In the genomic region with DNA sequence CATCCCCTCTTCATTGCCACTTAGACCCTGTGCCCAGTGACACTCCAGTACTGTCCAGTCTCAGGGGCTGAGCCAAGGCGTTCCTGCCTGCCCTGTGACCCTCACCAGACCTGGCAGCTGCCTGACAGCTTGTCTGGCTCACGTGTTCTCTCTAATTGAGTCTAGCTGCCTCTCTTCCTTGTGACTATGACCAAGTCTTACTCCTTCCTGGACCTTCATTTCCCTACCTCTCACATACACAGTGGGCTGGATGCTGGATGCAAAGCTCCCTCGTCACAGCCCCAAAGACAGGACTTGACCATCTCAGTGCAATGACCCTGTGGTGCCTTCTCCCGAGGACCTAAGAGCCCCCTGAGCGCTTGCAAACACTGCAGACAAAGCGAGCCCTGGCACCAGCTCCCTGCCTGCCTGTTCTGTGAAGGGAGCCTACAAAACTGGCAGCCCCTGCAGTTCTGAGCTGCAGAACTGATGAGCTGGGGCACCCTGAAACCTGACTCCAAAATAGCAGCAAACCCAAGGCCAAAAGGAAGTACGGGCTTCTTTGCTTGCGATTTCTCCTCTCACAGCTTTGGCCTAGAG, we compare ENCODE assay signal across 8 cellular contexts. TPM values are rescaled to one million over a fixed set of nuclear protein-coding genes. Genes with fewer than 3 reads are reported as not detected.
A peak's percentile ranks its signal among the peaks of the same experiment; 100 is the strongest.
DNase-seq lines count a peak whose midpoint lies in the region; ATAC-seq and TF ChIP-seq lines count a peak whose summit lies in the region.

No MANE protein-coding gene starts in this region.

- peaks cover 57% of the 10 kb centered on the region for H3K4me1 Mint-ChIP-seq in memory B cell

- H3K27ac Mint-ChIP-seq in memory B cell: peak overlapping the region; percentile 91

- H3K27me3 ChIP-seq in A673 (replicated peaks; ENCODE audit: insufficient read depth, low read depth, low read length, poor library complexity) (no peaks in the 10 kb centered on the region), HUES64 (ENCODE audit: insufficient read depth, low read length) (0 out of 2 replicates have a peak, but pooled peaks cover 8% of the 10 kb centered on the region), breast epithelium (no peaks in the 10 kb centered on the region), uterus (no peaks in the 10 kb centered on the region)

- CTCF ChIA-PET in A673 (lab: Charles Lee): no interaction called here

- peaks cover 6% of the 10 kb centered on the region for H3K36me3 Mint-ChIP-seq in memory B cell

- WGBS in HUES64: 79% methylated on average over 8 of the region's 8 CpGs

- TF ChIP-seq CTCF in A673 (conservative IDR thresholded peaks at IDR 0.05; ENCODE audit: low read depth, low read length) (no peak), breast epithelium (IDR thresholded peaks at IDR 0.05) (no peak), uterus (IDR thresholded peaks at IDR 0.05) (no peak)

- H3K4me1 ChIP-seq in A673 (ENCODE audit: insufficient read depth, low read length, poor library complexity, severe bottlenecking) (peaks cover 17% of the 10 kb centered on the region), HUES64 (ENCODE audit: insufficient read depth, low read length) (peaks cover 20% of the 10 kb centered on the region), breast epithelium (peaks cover 19 to 45% of the 10 kb centered on the region in 2 donors), uterus (peaks cover 14 to 44% of the 10 kb centered on the region in 2 donors)

- ATAC-seq in memory B cell (ENCODE audit: low read depth): no peak

- H3K9me3 ChIP-seq in A673 (ENCODE audit: low read depth, low read length, poor library complexity, severe bottlenecking) (no peaks in the 10 kb centered on the region), HUES64 (ENCODE audit: insufficient read depth, low read depth, low read length) (no peaks in the 10 kb centered on the region), breast epithelium (no peaks in the 10 kb centered on the region), uterus (no peaks in the 10 kb centered on the region)

- no peaks in the 10 kb centered on the region for H3K9me3 Mint-ChIP-seq in memory B cell

- no peaks in the 10 kb centered on the region for H3K27me3 Mint-ChIP-seq in memory B cell

- H3K36me3 ChIP-seq in A673 (ENCODE audit: insufficient read depth, low read length, poor library complexity, severe bottlenecking) (no peaks in the 10 kb centered on the region), HUES64 (ENCODE audit: insufficient read depth, low read length) (peaks cover 15% of the 10 kb centered on the region; the same call in 1 of the 2 replicates), breast epithelium (no peaks in the 10 kb centered on the region), uterus (no peaks in the 10 kb centered on the region)

- H3K4me3 Mint-ChIP-seq in memory B cell: peak overlapping the region; percentile 92

- H3K4me3 ChIP-seq in A673 (ENCODE audit: low read depth, low read length, poor library complexity, severe bottlenecking): peak overlapping the region; percentile 72
- peak overlapping the region; percentile 83 for H3K4me3 ChIP-seq in HUES64 (ENCODE audit: low read length)
- peak overlapping the region; percentile 72 to 94 (median 73) for H3K4me3 ChIP-seq in breast epithelium
- peak overlapping the region; percentile 51 to 95 for H3K4me3 ChIP-seq in uterus

- POLR2A ChIA-PET in A673 (lab: Charles Lee; ENCODE audit: low non-redundant PET): interaction anchor here (0.6 kb wide), 1 partner anchor 10 kb away, joined by 5 read pairs; no protein-coding TSS in a partner anchor

- intact Hi-C loops in A673 (cut with micrococcal nuclease; ENCODE audit: unreplicated experiment) (no loop called here), breast epithelium (cut with DNase I; ENCODE audit: low total_unique reads) (no loop called here), uterus (cut with DNase I; ENCODE audit: low total_unique reads) (no loop called here)

- TF ChIP-seq POLR2A in breast epithelium (IDR thresholded peaks at IDR 0.05) (no peak), uterus (IDR thresholded peaks at IDR 0.05) (no peak)

- H3K27ac ChIP-seq in A673 (ENCODE audit: low read depth, low read length, poor library complexity, severe bottlenecking): no peak overlapping the region
- no peak overlapping the region for H3K27ac ChIP-seq in HUES64 (ENCODE audit: low read depth, low read length)
- H3K27ac ChIP-seq in breast epithelium: peak overlapping the region; percentile 16 to 84
- H3K27ac ChIP-seq in uterus: peak overlapping the region; percentile 80 to 88

- DNase-seq in A673 (ENCODE audit: low spot score): no peak
- no peak for DNase-seq in breast epithelium (ENCODE audit: low spot score in 2 of 2)
- DNase-seq in memory B cell (ENCODE audit: low spot score in 2 of 2): no peak
- DNase-seq in uterus: no peak
- DNase-seq in NCI-H2171 (lab: John Stamatoyannopoulos, UW): no peak
- DNase-seq in NCI-H2227 treated with DMSO at 0.1 percent for 48 hours (lab: John Stamatoyannopoulos, UW): no peak
- no peak for DNase-seq in NCI-H1048 (lab: John Stamatoyannopoulos, UW)

- TSS peak; percentile 46 for BruUV-seq in A673 (replicated peaks; lab: Mats Ljungman, UMichigan)

- H3K9ac ChIP-seq in HUES64 (ENCODE audit: low read depth, low read length): no peak overlapping the region

RNA-seq across cellular contexts. Expression of a gene that starts 1.7 kb away (rescaled TPM):
- total RNA-seq in A673 (2021): 30.7 and 31.6 TPM in 2 replicates
- 25.3 TPM for polyA plus RNA-seq in HUES64 (2013, experiment 1 of 2)
- 27.3 TPM for polyA plus RNA-seq in HUES64 (2013, experiment 2 of 2)
- 10 to 100 TPM; 50.3 to 88.5 (median 52.8) TPM for total RNA-seq in breast epithelium
- total RNA-seq in uterus: 10 to 100 TPM; 15.6 to 70.2 (median 42.6) TPM

RNA-seq across cellular contexts. Expression of a gene that starts 3.8 kb away (rescaled TPM):
- total RNA-seq in A673 (2021): 21.3 and 23.4 TPM in 2 replicates
- 8.1 TPM for polyA plus RNA-seq in HUES64 (2013, experiment 1 of 2)
- 8.4 TPM for polyA plus RNA-seq in HUES64 (2013, experiment 2 of 2)
- total RNA-seq in breast epithelium: 10 to 100 TPM; 20.0 to 35.3 (median 33.1) TPM
- total RNA-seq in uterus: 10 to 100 TPM in 3 of 4 donors, 1 to 10 TPM in 1; 7.6 to 65.6 (median 28.0) TPM

Comparison
In these comparisons a context has a peak if more than half of its experiments do, and no peak if none do; other contexts are left out.
1. H3K27ac ChIP-seq: peak in breast epithelium (2 of 2) and uterus (2 of 2); none in A673 (single experiment) and HUES64 (single experiment).
2. Peak in every context shown above with its lines, with median percentiles within 50 percentile points of each other: H3K4me3 ChIP-seq.